ENCODE assay signal across 25 cellular contexts in genomic region chr6:170233304-170234205, GRCh38. TPM values are rescaled to one million over a fixed set of nuclear protein-coding genes. Genes with fewer than 3 reads are reported as not detected.
DNase-seq lines count a peak whose midpoint lies in the region; ATAC-seq, FAIRE-seq and TF ChIP-seq lines count a peak whose summit lies in the region.
"Had no signal": no experiment of that assay in that cellular context is flagged by ENCODE, and none has a peak within 500 bp of the region (broad histone marks: within the 10 kb centered on the region; RNA-seq: fewer than 3 reads in every experiment).

No MANE protein-coding gene starts in this region.

- TF ChIP-seq CTCF in left ventricle myocardium inferior (IDR thresholded peaks at IDR 0.05; ENCODE audit: borderline replicate concordance), result no peak
- no peak for TF ChIP-seq CTCF in kidney (IDR thresholded peaks at IDR 0.05; ENCODE audit: borderline replicate concordance, extremely low read depth, insufficient read depth)
- no peak for TF ChIP-seq CTCF in CD8-positive, alpha-beta T cell (IDR thresholded peaks at IDR 0.05)

- H3K27ac ChIP-seq in left ventricle myocardium inferior (replicated peaks), result no peak overlapping the region
- no peak overlapping the region for H3K27ac ChIP-seq in kidney (ENCODE audit: low read depth in 2 of 2, low read length in 2 of 2)
- H3K27ac ChIP-seq in CD8-positive, alpha-beta T cell (ENCODE audit: low read depth, low read length), result no peak overlapping the region
- H3K27ac ChIP-seq: pancreas, PC-9, vagina had no signal

- no peak for FAIRE-seq in kidney (lab: Jason Lieb, UNC)
- FAIRE-seq: pancreas had no signal

- DNase-seq in left ventricle myocardium inferior, result peak; percentile 7
- no peak for DNase-seq in left cardiac atrium
- DNase-seq in SHP77 treated with DMSO at 0.1 percent for 48 hours (lab: John Stamatoyannopoulos, UW), result peak; percentile 82
- peak; percentile 48 for DNase-seq in kidney
- no peak for DNase-seq in RKO (ENCODE audit: low spot score)
- DNase-seq in activated T-cell treated with anti-CD3 and anti-CD28 coated beads, Interleukin-2, amount 50 U/mL, for 72 hours, result no peak
- no peak for DNase-seq in CD8-positive, alpha-beta T cell
- DNase-seq: ACHN; activated CD4-positive, CD25-positive, alpha-beta regulatory T cell; activated CD8-positive, alpha-beta T cell treated with anti-CD3 and anti-CD28 coated beads for 36 hours; activated T-cell treated with anti-CD3 and anti-CD28 coated beads, Interleukin-2, amount 50 U/mL, for 1 hour; cortex of kidney; islet precursor cell; naive B cell; NCI-H2107; NCI-H526 treated with DMSO at 0.1 percent for 48 hours; PC-9; SK-N-SH; T1000 had no signal

- intact Hi-C loops in left ventricle myocardium inferior (cut with micrococcal nuclease), result no loop called here
- intact Hi-C loops in left cardiac atrium (cut with DNase I), result no loop called here
- intact Hi-C loops in kidney (cut with DNase I), result no loop called here
- intact Hi-C loops in CD8-positive, alpha-beta T cell (cut with DNase I, micrococcal nuclease), result no loop called here

- H3K36me3 ChIP-seq in left ventricle myocardium inferior, result no peaks in the 10 kb centered on the region
- H3K36me3 ChIP-seq in kidney (ENCODE audit: control insufficient read depth in 1 of 2, insufficient read depth in 2 of 2, low read length in 2 of 2), result no peaks in the 10 kb centered on the region
- no peaks in the 10 kb centered on the region for H3K36me3 ChIP-seq in CD8-positive, alpha-beta T cell (ENCODE audit: insufficient read depth, low read length)
- H3K36me3 ChIP-seq: pancreas, vagina had no signal

- H3K4me1 ChIP-seq in left ventricle myocardium inferior, result peaks cover 11% of the 10 kb centered on the region
- H3K4me1 ChIP-seq in kidney (ENCODE audit: control insufficient read depth in 1 of 2, insufficient read depth in 1 of 2, low read depth in 1 of 2, low read length in 2 of 2), result no peaks in the 10 kb centered on the region
- no peaks in the 10 kb centered on the region for H3K4me1 ChIP-seq in CD8-positive, alpha-beta T cell (ENCODE audit: insufficient read depth, low read length)
- H3K4me1 ChIP-seq: vagina had no signal

- H3K4me3 ChIP-seq in left ventricle myocardium inferior, result no peak overlapping the region
- H3K4me3 ChIP-seq in kidney (ENCODE audit: low read length in 2 of 2), result no peak overlapping the region
- H3K4me3 ChIP-seq in CD8-positive, alpha-beta T cell (ENCODE audit: low read depth, low read length), result no peak overlapping the region
- H3K4me3 ChIP-seq: pancreas, PC-9, vagina had no signal

- no peaks in the 10 kb centered on the region for H3K27me3 Mint-ChIP-seq in activated T-cell treated with anti-CD3 and anti-CD28 coated beads, Interleukin-2, amount 50 U/mL, for 72 hours (ENCODE audit: low read depth)
- no peaks in the 10 kb centered on the region for H3K27me3 Mint-ChIP-seq in CD8-positive, alpha-beta T cell (ENCODE audit: low read depth)
- H3K27me3 Mint-ChIP-seq: activated CD8-positive, alpha-beta T cell treated with anti-CD3 and anti-CD28 coated beads for 36 hours; activated naive CD4-positive, alpha-beta T cell treated with anti-CD3 and anti-CD28 coated beads, Interleukin-2, amount 50 U/mL, for 24 hours had no signal

- H3K4me1 Mint-ChIP-seq in activated T-cell treated with anti-CD3 and anti-CD28 coated beads, Interleukin-2, amount 50 U/mL, for 72 hours (ENCODE audit: low read depth), result no peaks in the 10 kb centered on the region
- H3K4me1 Mint-ChIP-seq in CD8-positive, alpha-beta T cell (ENCODE audit: low read depth), result no peaks in the 10 kb centered on the region
- H3K4me1 Mint-ChIP-seq: activated naive CD4-positive, alpha-beta T cell treated with anti-CD3 and anti-CD28 coated beads, Interleukin-2, amount 50 U/mL, for 24 hours; naive B cell had no signal

- H3K27me3 ChIP-seq in left ventricle myocardium inferior (ENCODE audit: low read depth), result peaks cover 1% of the 10 kb centered on the region
- no peaks in the 10 kb centered on the region for H3K27me3 ChIP-seq in CD8-positive, alpha-beta T cell (ENCODE audit: insufficient read depth, low read length)
- H3K27me3 ChIP-seq: pancreas, vagina had no signal

- no peak overlapping the region for H3K9ac ChIP-seq in kidney (ENCODE audit: low read length in 2 of 2)
- H3K9ac ChIP-seq: SK-N-SH had no signal

- CTCF ChIA-PET in CD8-positive, alpha-beta T cell (lab: Charles Lee), result no interaction called here

- POLR2A ChIA-PET in CD8-positive, alpha-beta T cell (lab: Charles Lee), result no interaction called here

- no peaks in the 10 kb centered on the region for H3K9me3 Mint-ChIP-seq in activated T-cell treated with anti-CD3 and anti-CD28 coated beads, Interleukin-2, amount 50 U/mL, for 72 hours
- H3K9me3 Mint-ChIP-seq in CD8-positive, alpha-beta T cell, result no peaks in the 10 kb centered on the region
- H3K9me3 Mint-ChIP-seq: activated CD8-positive, alpha-beta T cell treated with anti-CD3 and anti-CD28 coated beads for 36 hours; activated naive CD4-positive, alpha-beta T cell treated with anti-CD3 and anti-CD28 coated beads, Interleukin-2, amount 50 U/mL, for 24 hours; HFFc6; naive B cell had no signal

- ATAC-seq in left cardiac atrium (no peak), HG02571 (IDR thresholded peaks at IDR 0.05; ENCODE audit: unreplicated experiment) (no peak)
- no peak for ATAC-seq in activated T-cell treated with anti-CD3 and anti-CD28 coated beads, Interleukin-2, amount 50 U/mL, for 72 hours (replicated peaks in 1 of 2)
- no peak for ATAC-seq in CD8-positive, alpha-beta T cell
- ATAC-seq: activated CD8-positive, alpha-beta T cell treated with anti-CD3 and anti-CD28 coated beads for 36 hours had no signal

- H3K9me3 ChIP-seq in left ventricle myocardium inferior (replicated peaks), result no peaks in the 10 kb centered on the region
- H3K9me3 ChIP-seq in kidney (ENCODE audit: control insufficient read depth in 1 of 2, low read length in 2 of 2), result no peaks in the 10 kb centered on the region
- no peaks in the 10 kb centered on the region for H3K9me3 ChIP-seq in CD8-positive, alpha-beta T cell (ENCODE audit: low read length)
- H3K9me3 ChIP-seq: pancreas, SK-N-SH, vagina had no signal

- H3K27ac Mint-ChIP-seq in activated T-cell treated with anti-CD3 and anti-CD28 coated beads, Interleukin-2, amount 50 U/mL, for 72 hours, result no peak overlapping the region
- H3K27ac Mint-ChIP-seq in CD8-positive, alpha-beta T cell, result no peak overlapping the region
- H3K27ac Mint-ChIP-seq: activated CD8-positive, alpha-beta T cell treated with anti-CD3 and anti-CD28 coated beads for 36 hours; activated naive CD4-positive, alpha-beta T cell treated with anti-CD3 and anti-CD28 coated beads, Interleukin-2, amount 50 U/mL, for 24 hours; CD14-positive monocyte; HFFc6 had no signal

- H3K36me3 Mint-ChIP-seq in activated T-cell treated with anti-CD3 and anti-CD28 coated beads, Interleukin-2, amount 50 U/mL, for 72 hours (ENCODE audit: insufficient read depth in 2 of 2), result no peaks in the 10 kb centered on the region
- no peaks in the 10 kb centered on the region for H3K36me3 Mint-ChIP-seq in CD8-positive, alpha-beta T cell
- H3K36me3 Mint-ChIP-seq: activated naive CD4-positive, alpha-beta T cell treated with anti-CD3 and anti-CD28 coated beads, Interleukin-2, amount 50 U/mL, for 24 hours; CD14-positive monocyte; naive B cell had no signal

- no peak overlapping the region for H3K4me3 Mint-ChIP-seq in activated T-cell treated with anti-CD3 and anti-CD28 coated beads, Interleukin-2, amount 50 U/mL, for 72 hours
- no peak overlapping the region for H3K4me3 Mint-ChIP-seq in CD8-positive, alpha-beta T cell
- H3K4me3 Mint-ChIP-seq: activated CD8-positive, alpha-beta T cell treated with anti-CD3 and anti-CD28 coated beads for 36 hours; activated naive CD4-positive, alpha-beta T cell treated with anti-CD3 and anti-CD28 coated beads, Interleukin-2, amount 50 U/mL, for 24 hours; CD14-positive monocyte; HFFc6; naive B cell had no signal

RNA-seq across cellular contexts. Expression of gene DLL1, which starts 57.3 kb away (rescaled TPM):
- total RNA-seq in left ventricle myocardium inferior (11.7 TPM), left cardiac atrium (10 to 100 TPM; 19.0 to 26.8 TPM), kidney (11.9 TPM)
- 4.5 TPM for polyA plus RNA-seq in kidney (ENCODE audit: insufficient read depth, low read depth, low replicate concordance)
- 1 to 10 TPM; 1.7 to 2.3 TPM for total RNA-seq in activated T-cell treated with anti-CD3 and anti-CD28 coated beads, Interleukin-2, amount 50 U/mL, for 72 hours
- 10 to 100 TPM; 17.8 to 19.9 TPM for total RNA-seq in CD8-positive, alpha-beta T cell
- total RNA-seq: PC-9 had no signal
- polyA plus RNA-seq: CD14-positive monocyte had no signal

Comparison
In these comparisons a context has a peak if more than half of its experiments do, and no peak if none do; other contexts are left out.
1. DNase-seq: peak in left ventricle myocardium inferior (single experiment), SHP77 treated with DMSO at 0.1 percent for 48 hours (single experiment) and kidney (single experiment); none in left cardiac atrium (single experiment), RKO (single experiment), activated T-cell treated with anti-CD3 and anti-CD28 coated beads, Interleukin-2, amount 50 U/mL, for 72 hours (0 of 2) and CD8-positive, alpha-beta T cell (0 of 7).